In genomic region chr20:62142252-62143117, GRCh38 we compare ENCODE assay signal across 8 cellular contexts. TPM values are rescaled to one million over a fixed set of nuclear protein-coding genes. Genes with fewer than 3 reads are reported as not detected.
DNase-seq lines count a peak whose midpoint lies in the region; ATAC-seq and TF ChIP-seq lines count a peak whose summit lies in the region.

No MANE protein-coding gene starts in this region.

- peaks cover 85% of the 10 kb centered on the region for H3K79me2 ChIP-seq in neural progenitor cell (ENCODE audit: low read depth)

- H3K9ac ChIP-seq in SK-N-MC (ENCODE audit: insufficient read length) (peak overlapping the region; percentile 96), neural progenitor cell (peak overlapping the region; percentile 93)

- H3K27me3 ChIP-seq in neural progenitor cell = no peaks in the 10 kb centered on the region

- H3K9me3 ChIP-seq in SK-N-MC (ENCODE audit: low read depth, low read length) = no peaks in the 10 kb centered on the region
- no peaks in the 10 kb centered on the region for H3K9me3 ChIP-seq in neural progenitor cell (ENCODE audit: low read depth)

- peak; percentile 0 for ATAC-seq in activated CD4-positive, alpha-beta T cell treated with anti-CD3 and anti-CD28 coated beads for 36 hours
- ATAC-seq in HG02973 (IDR thresholded peaks at IDR 0.05; ENCODE audit: unreplicated experiment) = peak; percentile 13

- peaks cover 50% of the 10 kb centered on the region for H3K36me3 ChIP-seq in SK-N-MC (ENCODE audit: insufficient read depth, low read length)
- peaks cover 8% of the 10 kb centered on the region for H3K36me3 ChIP-seq in neural progenitor cell

- peaks cover 58% of the 10 kb centered on the region for H3K4me1 Mint-ChIP-seq in activated CD4-positive, alpha-beta T cell treated with anti-CD3 and anti-CD28 coated beads for 36 hours
- H3K4me1 Mint-ChIP-seq in neural progenitor cell = peaks cover 41% of the 10 kb centered on the region

- CTCF ChIA-PET in activated CD4-positive, alpha-beta T cell treated with anti-CD3 and anti-CD28 coated beads for 36 hours (lab: Charles Lee) = interaction anchor here (0.5 to 1.7 kb wide), 4 partner anchors 13 to 125 kb away, joined by 3 to 6 read pairs (median 4); no protein-coding TSS in a partner anchor
- CTCF ChIA-PET in GM10248 (lab: Yijun Ruan, JAX) = interaction anchor here (1.0 to 2.2 kb wide), 9 partner anchors 8 to 132 kb away, joined by 3 to 16 read pairs (median 6); partner anchors contain the start of gene LSM14B

- H3K4me2 ChIP-seq in neural progenitor cell = peak overlapping the region; percentile 96

- peak overlapping the region; percentile 89 for H3K4me3 Mint-ChIP-seq in activated CD4-positive, alpha-beta T cell treated with anti-CD3 and anti-CD28 coated beads for 36 hours
- H3K4me3 Mint-ChIP-seq in neural progenitor cell = peak overlapping the region; percentile 96

- POLR2A ChIA-PET in activated CD4-positive, alpha-beta T cell treated with anti-CD3 and anti-CD28 coated beads for 36 hours (lab: Charles Lee) = interaction anchor here (1.5 to 2.3 kb wide), 2 partner anchors 14 to 76 kb away, joined by 3 to 9 read pairs; partner anchors contain the start of gene TAF4
- POLR2A ChIA-PET in GM10248 (lab: Yijun Ruan, JAX) = interaction anchor here (1.0 to 1.8 kb wide), 2 partner anchors 21 to 76 kb away, joined by 3 to 6 read pairs; partner anchors contain the start of gene TAF4

- peaks cover 43% of the 10 kb centered on the region for H3K36me3 Mint-ChIP-seq in activated CD4-positive, alpha-beta T cell treated with anti-CD3 and anti-CD28 coated beads for 36 hours (ENCODE audit: low read depth)
- peaks cover 30% of the 10 kb centered on the region for H3K36me3 Mint-ChIP-seq in neural progenitor cell

- intact Hi-C loops in activated CD4-positive, alpha-beta T cell treated with anti-CD3 and anti-CD28 coated beads for 36 hours (cut with DNase I, micrococcal nuclease) = loop anchor here (1.0 to 5.0 kb wide), 11 partner anchors 20 to 785 kb away; partner anchors contain the start of genes LSM14B (in 2 of the 2), OSBPL2 (in 2 of the 2), ADRM1 (in 1 of the 2) and CABLES2 (in 1 of the 2)

- no peaks in the 10 kb centered on the region for H3K27me3 Mint-ChIP-seq in activated CD4-positive, alpha-beta T cell treated with anti-CD3 and anti-CD28 coated beads for 36 hours
- peaks cover 14% of the 10 kb centered on the region for H3K27me3 Mint-ChIP-seq in neural progenitor cell (ENCODE audit: insufficient read depth, low read depth)

- peak; percentile 26 for DNase-seq in activated CD4-positive, alpha-beta T cell treated with anti-CD3 and anti-CD28 coated beads for 36 hours
- no peak for DNase-seq in activated CD4-positive, alpha-beta T cell treated with anti-CD3 and anti-CD28 coated beads, Interleukin-2, amount 50 U/mL, for 1 hour
- DNase-seq in SK-N-MC (ENCODE audit: low read depth, low spot score) = no peak
- DNase-seq in epithelial cell of proximal tubule (ENCODE audit: low read depth) = no peak
- peak; percentile 61 for DNase-seq in neural progenitor cell (ENCODE audit: low spot score)
- DNase-seq in GM10248 (ENCODE audit: extremely low spot score) = no peak
- DNase-seq in NCI-H526 treated with DMSO at 0.1 percent for 48 hours (lab: John Stamatoyannopoulos, UW) = no peak

- H4K20me1 ChIP-seq in neural progenitor cell (ENCODE audit: low read depth) = peaks cover 83% of the 10 kb centered on the region

- H3K27ac Mint-ChIP-seq in activated CD4-positive, alpha-beta T cell treated with anti-CD3 and anti-CD28 coated beads for 36 hours = peak overlapping the region; percentile 91
- peak overlapping the region; percentile 83 for H3K27ac Mint-ChIP-seq in neural progenitor cell

- H3K4me3 ChIP-seq in SK-N-MC (peak overlapping the region; percentile 97), epithelial cell of proximal tubule (ENCODE audit: low read depth, low read length) (peak overlapping the region; percentile 80), neural progenitor cell (peak overlapping the region; percentile 92)

- H3K9me3 Mint-ChIP-seq in activated CD4-positive, alpha-beta T cell treated with anti-CD3 and anti-CD28 coated beads for 36 hours (ENCODE audit: low read depth) = no peaks in the 10 kb centered on the region
- H3K9me3 Mint-ChIP-seq in neural progenitor cell = no peaks in the 10 kb centered on the region

- H3F3A ChIP-seq in neural progenitor cell (ENCODE audit: low read depth) = peaks cover 29% of the 10 kb centered on the region

- TF ChIP-seq CTCF in epithelial cell of proximal tubule (conservative IDR thresholded peaks at IDR 0.05; ENCODE audit: low read depth, low read length) = no peak
- TF ChIP-seq CTCF in neural progenitor cell (IDR thresholded peaks at IDR 0.05) = no peak
- no peak for TF ChIP-seq CTCF in GM10248 (IDR thresholded peaks at IDR 0.05; ENCODE audit: control extremely low read depth, extremely low read depth, low read depth, missing control alignments)

- H3K27ac ChIP-seq in SK-N-MC = peak overlapping the region; percentile 71
- peak overlapping the region; percentile 99 for H3K27ac ChIP-seq in neural progenitor cell

- H3K4me1 ChIP-seq in neural progenitor cell = peaks cover 13% of the 10 kb centered on the region

- H2AFZ ChIP-seq in neural progenitor cell (replicated peaks) = no peak overlapping the region

RNA-seq across cellular contexts. Expression of gene PSMA7, which starts 0.7 kb away (rescaled TPM):
- total RNA-seq in activated CD4-positive, alpha-beta T cell treated with anti-CD3 and anti-CD28 coated beads for 36 hours = 100 to 1,000 TPM; 208 to 296 TPM
- total RNA-seq in epithelial cell of proximal tubule = 541 and 587 TPM in 2 replicates
- 237 and 310 TPM in 2 replicates for total RNA-seq in neural progenitor cell (ENCODE audit: low replicate concordance)

RNA-seq across cellular contexts. Expression of gene SS18L1, which starts 1.1 kb away (rescaled TPM):
- 10 to 100 TPM; 14.3 to 16.6 TPM for total RNA-seq in activated CD4-positive, alpha-beta T cell treated with anti-CD3 and anti-CD28 coated beads for 36 hours
- 10.2 and 11.4 TPM in 2 replicates for total RNA-seq in epithelial cell of proximal tubule
- total RNA-seq in neural progenitor cell (ENCODE audit: low replicate concordance) = 25.5 and 26.1 TPM in 2 replicates

RNA-seq across cellular contexts. Expression of gene LSM14B, which starts 20.2 kb away (rescaled TPM):
- 10 to 100 TPM; 38.7 TPM for total RNA-seq in activated CD4-positive, alpha-beta T cell treated with anti-CD3 and anti-CD28 coated beads for 36 hours
- 16.3 and 23.3 TPM in 2 replicates for total RNA-seq in epithelial cell of proximal tubule
- total RNA-seq in neural progenitor cell (ENCODE audit: low replicate concordance) = 52.6 and 82.1 TPM in 2 replicates

RNA-seq across cellular contexts. Expression of gene MTG2, which starts 40.3 kb away (rescaled TPM):
- total RNA-seq in activated CD4-positive, alpha-beta T cell treated with anti-CD3 and anti-CD28 coated beads for 36 hours = 10 to 100 TPM; 38.0 to 44.9 TPM
- total RNA-seq in epithelial cell of proximal tubule (14.9 and 23.4 TPM in 2 replicates), neural progenitor cell (ENCODE audit: low replicate concordance) (16.2 and 19.2 TPM in 2 replicates)

Comparison
In these comparisons a context has a peak if more than half of its experiments do, and no peak if none do; other contexts are left out.
1. DNase-seq: peak in activated CD4-positive, alpha-beta T cell treated with anti-CD3 and anti-CD28 coated beads for 36 hours (single experiment) and neural progenitor cell (single experiment); none in activated CD4-positive, alpha-beta T cell treated with anti-CD3 and anti-CD28 coated beads, Interleukin-2, amount 50 U/mL, for 1 hour (single experiment), SK-N-MC (single experiment), epithelial cell of proximal tubule (single experiment), GM10248 (single experiment) and NCI-H526 treated with DMSO at 0.1 percent for 48 hours (single experiment).
2. Peak in every context shown above with its lines, with median percentiles within 50 percentile points of each other: H3K4me3 ChIP-seq.